Comparison of ENCODE assay signal across 1 cellular context in the genomic region with DNA sequence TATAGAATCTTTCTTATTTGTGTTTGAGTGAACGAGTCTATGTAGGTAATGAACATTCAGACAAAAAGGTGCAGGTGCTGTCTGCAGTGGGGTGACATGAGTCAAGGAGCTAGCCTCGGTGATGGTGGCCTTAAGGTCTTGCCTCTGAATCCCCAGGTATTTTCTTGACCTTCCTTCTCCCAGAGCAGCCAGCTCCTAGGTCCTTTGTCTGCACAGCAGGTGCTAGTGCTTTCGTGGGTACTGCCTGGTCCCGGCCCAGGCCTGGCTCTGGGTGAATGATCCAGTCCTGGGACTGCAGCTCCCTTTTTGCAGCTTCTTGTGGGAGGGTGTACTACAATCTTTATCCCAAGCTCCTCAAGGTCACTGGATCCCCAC.
TF ChIP-seq lines count a peak whose summit lies in the region.

No MANE protein-coding gene starts in this region.

TF ChIP-seq in K562, 482 proteins besides CTCF, POLR2A, EP300 and RAD21:
- no peak for TF ChIP-seq PRDM10 (IDR thresholded peaks at IDR 0.05; ENCODE audit: partially characterized antibody)
- no peak for TF ChIP-seq BRF2 (IDR thresholded peaks at IDR 0.05; ENCODE audit: borderline replicate concordance, insufficient read depth, insufficient read length)
- no peak for TF ChIP-seq ZNF217 (CRISPR knock-in tag; IDR thresholded peaks at IDR 0.05)
- no peak for TF ChIP-seq RNF2 (IDR thresholded peaks at IDR 0.05)
- no peak for TF ChIP-seq MEF2D (tag; conservative IDR thresholded peaks at IDR 0.05; ENCODE audit: low read depth)
- TF ChIP-seq ZSCAN32 (CRISPR knock-in tag; IDR thresholded peaks at IDR 0.05), result no peak
- TF ChIP-seq, protein P1, sequence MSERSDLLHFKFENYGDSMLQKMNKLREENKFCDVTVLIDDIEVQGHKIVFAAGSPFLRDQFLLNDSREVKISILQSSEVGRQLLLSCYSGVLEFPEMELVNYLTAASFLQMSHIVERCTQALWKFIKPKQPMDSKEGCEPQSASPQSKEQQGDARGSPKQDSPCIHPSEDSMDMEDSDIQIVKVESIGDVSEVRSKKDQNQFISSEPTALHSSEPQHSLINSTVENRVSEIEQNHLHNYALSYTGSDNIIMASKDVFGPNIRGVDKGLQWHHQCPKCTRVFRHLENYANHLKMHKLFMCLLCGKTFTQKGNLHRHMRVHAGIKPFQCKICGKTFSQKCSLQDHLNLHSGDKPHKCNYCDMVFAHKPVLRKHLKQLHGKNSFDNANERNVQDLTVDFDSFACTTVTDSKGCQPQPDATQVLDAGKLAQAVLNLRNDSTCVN (CRISPR knock-in tag; IDR thresholded peaks at IDR 0.05), result no peak
- TF ChIP-seq LCOR (CRISPR knock-in tag; IDR thresholded peaks at IDR 0.05), result no peak
- no peak for TF ChIP-seq MCM2 (IDR thresholded peaks at IDR 0.05; ENCODE audit: low read depth)
